In genomic region chr16:75026227-75026891, GRCh38 we compare ENCODE assay signal across 8 cellular contexts. TPM values are rescaled to one million over a fixed set of nuclear protein-coding genes. Genes with fewer than 3 reads are reported as not detected.
DNase-seq lines count a peak whose midpoint lies in the region; ATAC-seq and TF ChIP-seq lines count a peak whose summit lies in the region.
"Not testable (repeated sequence)": the region's sequence is repeated elsewhere in the genome, so short reads cannot be mapped to it uniquely, and the experiment has no call there.

No MANE protein-coding gene starts in this region.

- not testable (repeated sequence) for H3K36me3 Mint-ChIP-seq in T-helper 17 cell (ENCODE audit: low read depth)

- not testable (repeated sequence) for H3K79me1 ChIP-seq in trophoblast cell (ENCODE audit: low read length)

- not testable (repeated sequence) for H2BK12ac ChIP-seq in trophoblast cell (ENCODE audit: low read length)

- not testable (repeated sequence) for H2BK5ac ChIP-seq in trophoblast cell (ENCODE audit: low read depth, low read length, poor library complexity)

- not testable (repeated sequence) for H3K9ac ChIP-seq in trophoblast cell (ENCODE audit: low read length)

- ATAC-seq in T-helper 17 cell: not testable (repeated sequence)
- ATAC-seq in left lung: peak; percentile 84
- ATAC-seq in thoracic aorta (ENCODE audit: insufficient number of reproducible peaks, low FRiP score, low read depth): peak; percentile 98

- H2BK120ac ChIP-seq in trophoblast cell (ENCODE audit: insufficient read depth, low read length, poor library complexity): not testable (repeated sequence)

- H3K79me2 ChIP-seq in trophoblast cell (ENCODE audit: control insufficient read depth, insufficient read depth, low read length, poor library complexity): not testable (repeated sequence)

- H2AK5ac ChIP-seq in trophoblast cell (ENCODE audit: low read length): not testable (repeated sequence)

- no CpG with 5 or more reads among the region's 10 CpGs for WGBS in trophoblast cell (ENCODE audit: extremely low coverage, insufficient coverage, insufficient read length)

- DNase-seq in AG08396 (ENCODE audit: low spot score) (peak; percentile 69), HFF-Myc (ENCODE audit: extremely low read depth, low read depth) (peak; percentile 60), fibroblast of villous mesenchyme (ENCODE audit: low read depth) (peak; percentile 99), trophoblast cell (peak; percentile 67 to 86)
- not testable (repeated sequence) for DNase-seq in T-helper 17 cell; coronary artery (ENCODE audit: low spot score); left lung; thoracic aorta (ENCODE audit: low spot score)

- H3K18ac ChIP-seq in trophoblast cell (ENCODE audit: low read length): not testable (repeated sequence)

- not testable (repeated sequence) for TF ChIP-seq CTCF in HFF-Myc (IDR thresholded peaks at IDR 0.05; ENCODE audit: low read depth, low read length, missing control alignments); coronary artery (IDR thresholded peaks at IDR 0.05); fibroblast of villous mesenchyme (IDR thresholded peaks at IDR 0.05; ENCODE audit: insufficient read depth, low read depth, low read length); left lung (IDR thresholded peaks at IDR 0.05); thoracic aorta (IDR thresholded peaks at IDR 0.05)

- not testable (repeated sequence) for H3K36me3 ChIP-seq in left lung; trophoblast cell (ENCODE audit: control insufficient read depth in 1 of 2, insufficient read depth in 2 of 2, low read length in 2 of 2); thoracic aorta

- not testable (repeated sequence) for H3K23ac ChIP-seq in trophoblast cell (ENCODE audit: low read length)

- not testable (repeated sequence) for H3K4me3 ChIP-seq in HFF-Myc (replicated peaks; ENCODE audit: low read depth, low read length); fibroblast of villous mesenchyme (ENCODE audit: low read depth, low read length); left lung; trophoblast cell (ENCODE audit: low read depth, low read length)
- H3K4me3 ChIP-seq in coronary artery (peak overlapping the region; percentile 37), thoracic aorta (peak overlapping the region; percentile 27)

- H4K8ac ChIP-seq in trophoblast cell (ENCODE audit: low read depth, low read length): not testable (repeated sequence)

- not testable (repeated sequence) for H4K91ac ChIP-seq in trophoblast cell (ENCODE audit: low read depth, low read length)

- H3K4ac ChIP-seq in trophoblast cell (ENCODE audit: low read depth, low read length): not testable (repeated sequence)

- H3K4me1 ChIP-seq in left lung: peaks cover 0 to 37% of the 10 kb centered on the region in 2 donors
- not testable (repeated sequence) for H3K4me1 ChIP-seq in trophoblast cell (ENCODE audit: control insufficient read depth in 1 of 2, insufficient read depth in 2 of 2, low read length in 2 of 2)
- H3K4me1 ChIP-seq in thoracic aorta (ENCODE audit: control insufficient read depth in 1 of 2, low read depth in 2 of 2): peaks cover 13 to 30% of the 10 kb centered on the region in 2 donors

- not testable (repeated sequence) for H3K27me3 Mint-ChIP-seq in T-helper 17 cell

- H2AFZ ChIP-seq in trophoblast cell (ENCODE audit: insufficient read depth, low read length, poor library complexity): not testable (repeated sequence)

- H3K4me2 ChIP-seq in trophoblast cell (ENCODE audit: low read length): not testable (repeated sequence)

- H3K9me3 ChIP-seq in T-helper 17 cell (ENCODE audit: control insufficient read depth, low read length, poor library complexity, severe bottlenecking); left lung; trophoblast cell (ENCODE audit: insufficient read depth, low read depth, low read length); thoracic aorta: not testable (repeated sequence)

- not testable (repeated sequence) for H4K12ac ChIP-seq in trophoblast cell (ENCODE audit: low read depth, low read length)

- H3K14ac ChIP-seq in trophoblast cell (ENCODE audit: low read length): not testable (repeated sequence)

- not testable (repeated sequence) for H3K27me3 ChIP-seq in left lung; trophoblast cell (ENCODE audit: insufficient read depth, low read length); thoracic aorta (replicated peaks; ENCODE audit: insufficient read depth)

- peaks cover 16% of the 10 kb centered on the region for H3K4me1 Mint-ChIP-seq in T-helper 17 cell

- not testable (repeated sequence) for H3K4me3 Mint-ChIP-seq in T-helper 17 cell

- peak overlapping the region; percentile 85 to 91 for H3K27ac ChIP-seq in coronary artery
- H3K27ac ChIP-seq in left lung: peak overlapping the region; percentile 60 to 80
- not testable (repeated sequence) for H3K27ac ChIP-seq in trophoblast cell (ENCODE audit: low read depth, low read length)
- peak overlapping the region; percentile 75 to 77 for H3K27ac ChIP-seq in thoracic aorta

- intact Hi-C loops in left lung (cut with DNase I): not testable (repeated sequence)

- peak overlapping the region; percentile 88 for H3K27ac Mint-ChIP-seq in T-helper 17 cell

RNA-seq across cellular contexts. Expression of gene ZNRF1, which starts 27.5 kb away (rescaled TPM):
- total RNA-seq in T-helper 17 cell (10 to 100 TPM; 10.7 to 18.1 TPM), fibroblast of villous mesenchyme (19.6 and 20.7 TPM in 2 replicates), left lung (10 to 100 TPM; 24.3 to 25.8 TPM), thoracic aorta (10 to 100 TPM; 16.9 to 27.1 TPM)
- polyA plus RNA-seq in trophoblast cell (2013): 45.7 and 47.3 TPM in 2 replicates

RNA-seq across cellular contexts. Expression of gene WDR59, which starts 41.4 kb away (rescaled TPM):
- 100 to 1,000 TPM in 1 of 2 donors, 10 to 100 TPM in 1; 90.2 to 112 TPM for total RNA-seq in T-helper 17 cell
- total RNA-seq in fibroblast of villous mesenchyme: 13.9 and 19.9 TPM in 2 replicates
- 10 to 100 TPM; 46.9 to 47.1 TPM for total RNA-seq in left lung
- 33.8 and 36.1 TPM in 2 replicates for polyA plus RNA-seq in trophoblast cell (2013)
- 10 to 100 TPM; 28.8 to 36.8 TPM for total RNA-seq in thoracic aorta
